In the genomic region with DNA sequence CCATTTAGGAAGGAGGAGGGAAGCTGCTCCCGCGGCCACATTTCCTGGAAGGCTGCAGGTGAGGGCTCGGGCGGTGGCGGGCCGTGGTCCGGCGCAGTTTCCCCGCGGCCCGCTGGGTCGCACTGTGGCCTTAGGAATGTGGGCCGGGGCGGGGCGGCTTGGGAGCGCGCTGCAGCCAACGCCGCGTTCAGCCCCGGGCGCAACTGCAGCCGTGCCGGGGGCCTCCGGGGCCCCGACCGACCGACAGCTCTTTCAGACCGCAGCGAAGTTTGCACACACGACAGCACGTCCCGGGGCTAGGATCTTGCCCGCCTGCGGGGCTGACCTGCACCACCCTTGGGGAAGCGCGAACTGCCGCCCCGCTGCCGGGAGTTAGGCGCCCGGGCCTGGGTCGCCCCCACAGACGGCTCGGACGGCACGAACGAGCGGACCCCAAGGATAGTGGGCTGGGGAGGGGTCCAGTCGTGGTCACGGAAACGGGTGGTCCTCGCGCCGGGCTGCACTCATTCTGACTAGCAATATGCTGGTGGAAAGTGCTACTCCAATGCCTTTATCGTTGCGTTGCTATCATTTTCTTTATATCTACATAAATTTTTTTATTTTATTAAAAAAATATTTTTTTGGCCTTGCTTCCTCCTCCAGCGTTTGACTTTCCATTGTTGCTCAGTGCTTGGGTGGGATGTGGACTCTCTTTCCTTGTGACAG, we compare ENCODE assay signal across 8 cellular contexts.
A peak's percentile ranks its signal among the peaks of the same experiment; 100 is the strongest.
DNase-seq lines count a peak whose midpoint lies in the region; ATAC-seq, FAIRE-seq and TF ChIP-seq lines count a peak whose summit lies in the region.

No MANE protein-coding gene starts in this region.

- CTCF ChIA-PET in WTC11 (lab: Charles Lee): interaction anchor here (0.5 to 6.6 kb wide), 47 partner anchors 8 to 949 kb away, joined by 3 to 136 read pairs (median 4); a partner anchor contains a TSS

- H3K27me3 ChIP-seq in bronchial epithelial cell (ENCODE audit: control insufficient read depth, insufficient read depth, low read length) (no peaks in the 10 kb centered on the region), skeletal muscle tissue (ENCODE audit: control insufficient read depth in 3 of 3, insufficient read depth in 3 of 3, low read length in 3 of 3) (peaks cover 0 to 8% (median 6%) of the 10 kb centered on the region in 3 donors)

- H3K36me3 ChIP-seq in bronchial epithelial cell (ENCODE audit: control insufficient read depth, insufficient read depth, low read length) (no peaks in the 10 kb centered on the region), skeletal muscle tissue (ENCODE audit: control insufficient read depth in 3 of 3, insufficient read depth in 3 of 3, low read length in 3 of 3) (no peaks in the 10 kb centered on the region)

- DNase-seq in GM12865 (ENCODE audit: low read depth) (peak; percentile 13), NCI-H1694 treated with DMSO at 0.1 percent for 48 hours (lab: John Stamatoyannopoulos, UW) (peak; percentile 36), WTC11 (ENCODE audit: low spot score) (peak; percentile 87), bronchial epithelial cell (ENCODE audit: low read depth) (no peak), immature natural killer cell (peak; percentile 52 to 54 (median 54))

- H3K9ac ChIP-seq in skeletal muscle tissue (ENCODE audit: low read depth in 1 of 3, low read length in 3 of 3): peak overlapping the region in 2 of 3 donors; percentile 50 to 73

- H3K4me3 ChIP-seq in GM12865 (ENCODE audit: low read depth, low read length): no peak overlapping the region
- H3K4me3 ChIP-seq in bronchial epithelial cell (ENCODE audit: low read depth, low read length): peak overlapping the region; percentile 67
- H3K4me3 ChIP-seq in skeletal muscle tissue (ENCODE audit: low read length in 3 of 3): peak overlapping the region; percentile 62 to 73 (median 70)

- ATAC-seq in WTC11 (peak; percentile 99), HG02970 (IDR thresholded peaks at IDR 0.05; ENCODE audit: low FRiP score, unreplicated experiment) (no peak), HG03342 (IDR thresholded peaks at IDR 0.05; ENCODE audit: unreplicated experiment) (no peak)

- H3K4me1 ChIP-seq in skeletal muscle tissue (ENCODE audit: control insufficient read depth in 3 of 3, insufficient read depth in 3 of 3, low read length in 3 of 3): peaks cover 0 to 7% (median 5%) of the 10 kb centered on the region in 3 donors

- TF ChIP-seq CTCF in GM12865 (IDR thresholded peaks at IDR 0.05; ENCODE audit: insufficient read depth, low read depth, low read length, missing control alignments) (peak; percentile 31), WTC11 (IDR thresholded peaks at IDR 0.05) (0 out of 2 replicates have a peak, but pooled peaks have one; percentile 44), bronchial epithelial cell (IDR thresholded peaks at IDR 0.05; ENCODE audit: insufficient read depth, low read length, severe bottlenecking) (peak; percentile 81)

- POLR2A ChIA-PET in WTC11 (lab: Charles Lee): interaction anchor here (0.6 to 1.5 kb wide), 7 partner anchors 8 to 314 kb away, joined by 3 to 11 read pairs (median 3); a partner anchor contains a TSS

- H3K27me3 Mint-ChIP-seq in WTC11 (ENCODE audit: low read depth): peaks cover 10% of the 10 kb centered on the region
- peaks cover 0 to 9% (median 3%) of the 10 kb centered on the region in 3 donors for H3K27me3 Mint-ChIP-seq in immature natural killer cell (ENCODE audit: low read depth in 3 of 3)

- peaks cover 19% of the 10 kb centered on the region for H3K4me1 Mint-ChIP-seq in WTC11
- peaks cover 8 to 13% of the 10 kb centered on the region in 2 donors for H3K4me1 Mint-ChIP-seq in immature natural killer cell

- H3K36me3 Mint-ChIP-seq in WTC11 (no peaks in the 10 kb centered on the region), immature natural killer cell (no peaks in the 10 kb centered on the region)

- H3K27ac Mint-ChIP-seq in WTC11 (no peak overlapping the region), immature natural killer cell (no peak overlapping the region)

- no peak overlapping the region for H3K27ac ChIP-seq in skeletal muscle tissue (ENCODE audit: low read depth, low read length)

- no peak for FAIRE-seq in bronchial epithelial cell (lab: Jason Lieb, UNC)

- H3K9me3 ChIP-seq in skeletal muscle tissue (ENCODE audit: control insufficient read depth in 3 of 3, low read length in 3 of 3): no peaks in the 10 kb centered on the region

- H3K4me3 Mint-ChIP-seq in WTC11 (peak overlapping the region; percentile 67), immature natural killer cell (peak overlapping the region; percentile 20 to 74 (median 62))

- H3K9me3 Mint-ChIP-seq in WTC11 (peaks cover 8% of the 10 kb centered on the region), immature natural killer cell (no peaks in the 10 kb centered on the region)

TF ChIP-seq in WTC11, 78 proteins besides CTCF, POLR2A, EP300 and RAD21 (continues in another document):
- TF ChIP-seq ZNF396 (CRISPR knock-in tag; IDR thresholded peaks at IDR 0.05; ENCODE audit: borderline replicate concordance): no peak
- TF ChIP-seq KAT7 (CRISPR knock-in tag; IDR thresholded peaks at IDR 0.05; ENCODE audit: borderline replicate concordance): no peak
- no peak for TF ChIP-seq ZNF317 (CRISPR knock-in tag; IDR thresholded peaks at IDR 0.05; ENCODE audit: borderline replicate concordance, low read depth)
- TF ChIP-seq, protein P1, sequence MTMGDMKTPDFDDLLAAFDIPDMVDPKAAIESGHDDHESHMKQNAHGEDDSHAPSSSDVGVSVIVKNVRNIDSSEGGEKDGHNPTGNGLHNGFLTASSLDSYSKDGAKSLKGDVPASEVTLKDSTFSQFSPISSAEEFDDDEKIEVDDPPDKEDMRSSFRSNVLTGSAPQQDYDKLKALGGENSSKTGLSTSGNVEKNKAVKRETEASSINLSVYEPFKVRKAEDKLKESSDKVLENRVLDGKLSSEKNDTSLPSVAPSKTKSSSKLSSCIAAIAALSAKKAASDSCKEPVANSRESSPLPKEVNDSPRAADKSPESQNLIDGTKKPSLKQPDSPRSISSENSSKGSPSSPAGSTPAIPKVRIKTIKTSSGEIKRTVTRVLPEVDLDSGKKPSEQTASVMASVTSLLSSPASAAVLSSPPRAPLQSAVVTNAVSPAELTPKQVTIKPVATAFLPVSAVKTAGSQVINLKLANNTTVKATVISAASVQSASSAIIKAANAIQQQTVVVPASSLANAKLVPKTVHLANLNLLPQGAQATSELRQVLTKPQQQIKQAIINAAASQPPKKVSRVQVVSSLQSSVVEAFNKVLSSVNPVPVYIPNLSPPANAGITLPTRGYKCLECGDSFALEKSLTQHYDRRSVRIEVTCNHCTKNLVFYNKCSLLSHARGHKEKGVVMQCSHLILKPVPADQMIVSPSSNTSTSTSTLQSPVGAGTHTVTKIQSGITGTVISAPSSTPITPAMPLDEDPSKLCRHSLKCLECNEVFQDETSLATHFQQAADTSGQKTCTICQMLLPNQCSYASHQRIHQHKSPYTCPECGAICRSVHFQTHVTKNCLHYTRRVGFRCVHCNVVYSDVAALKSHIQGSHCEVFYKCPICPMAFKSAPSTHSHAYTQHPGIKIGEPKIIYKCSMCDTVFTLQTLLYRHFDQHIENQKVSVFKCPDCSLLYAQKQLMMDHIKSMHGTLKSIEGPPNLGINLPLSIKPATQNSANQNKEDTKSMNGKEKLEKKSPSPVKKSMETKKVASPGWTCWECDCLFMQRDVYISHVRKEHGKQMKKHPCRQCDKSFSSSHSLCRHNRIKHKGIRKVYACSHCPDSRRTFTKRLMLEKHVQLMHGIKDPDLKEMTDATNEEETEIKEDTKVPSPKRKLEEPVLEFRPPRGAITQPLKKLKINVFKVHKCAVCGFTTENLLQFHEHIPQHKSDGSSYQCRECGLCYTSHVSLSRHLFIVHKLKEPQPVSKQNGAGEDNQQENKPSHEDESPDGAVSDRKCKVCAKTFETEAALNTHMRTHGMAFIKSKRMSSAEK (CRISPR knock-in tag; IDR thresholded peaks at IDR 0.05; ENCODE audit: borderline replicate concordance): no peak
- no peak for TF ChIP-seq GRHL2 (CRISPR knock-in tag; IDR thresholded peaks at IDR 0.05; ENCODE audit: insufficient replicate concordance, severe bottlenecking)
- no peak for TF ChIP-seq MYBL2 (CRISPR knock-in tag; IDR thresholded peaks at IDR 0.05)
- no peak for TF ChIP-seq ZNF219 (CRISPR knock-in tag; IDR thresholded peaks at IDR 0.05; ENCODE audit: borderline replicate concordance)
- TF ChIP-seq GABPB1 (CRISPR knock-in tag; IDR thresholded peaks at IDR 0.05): peak; percentile 86
- TF ChIP-seq ZNF263 (CRISPR knock-in tag; IDR thresholded peaks at IDR 0.05; ENCODE audit: low read depth): no peak
- peak; percentile 86 for TF ChIP-seq ETV6 (CRISPR knock-in tag; IDR thresholded peaks at IDR 0.05)
- no peak for TF ChIP-seq RELA (CRISPR knock-in tag; IDR thresholded peaks at IDR 0.05; ENCODE audit: borderline replicate concordance)
- no peak for TF ChIP-seq FOXK1 (CRISPR knock-in tag; IDR thresholded peaks at IDR 0.05)
- TF ChIP-seq ZNF121 (CRISPR knock-in tag; IDR thresholded peaks at IDR 0.05): no peak
- no peak for TF ChIP-seq ESRRA (CRISPR knock-in tag; IDR thresholded peaks at IDR 0.05; ENCODE audit: borderline replicate concordance)
- no peak for TF ChIP-seq FOXJ3 (CRISPR knock-in tag; IDR thresholded peaks at IDR 0.05; ENCODE audit: borderline replicate concordance)
- TF ChIP-seq, protein P2, sequence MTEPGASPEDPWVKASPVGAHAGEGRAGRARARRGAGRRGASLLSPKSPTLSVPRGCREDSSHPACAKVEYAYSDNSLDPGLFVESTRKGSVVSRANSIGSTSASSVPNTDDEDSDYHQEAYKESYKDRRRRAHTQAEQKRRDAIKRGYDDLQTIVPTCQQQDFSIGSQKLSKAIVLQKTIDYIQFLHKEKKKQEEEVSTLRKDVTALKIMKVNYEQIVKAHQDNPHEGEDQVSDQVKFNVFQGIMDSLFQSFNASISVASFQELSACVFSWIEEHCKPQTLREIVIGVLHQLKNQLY (CRISPR knock-in tag; IDR thresholded peaks at IDR 0.05): no peak
- TF ChIP-seq NFYB (CRISPR knock-in tag; conservative IDR thresholded peaks at IDR 0.05; ENCODE audit: low read depth): no peak
- TF ChIP-seq, protein P3, sequence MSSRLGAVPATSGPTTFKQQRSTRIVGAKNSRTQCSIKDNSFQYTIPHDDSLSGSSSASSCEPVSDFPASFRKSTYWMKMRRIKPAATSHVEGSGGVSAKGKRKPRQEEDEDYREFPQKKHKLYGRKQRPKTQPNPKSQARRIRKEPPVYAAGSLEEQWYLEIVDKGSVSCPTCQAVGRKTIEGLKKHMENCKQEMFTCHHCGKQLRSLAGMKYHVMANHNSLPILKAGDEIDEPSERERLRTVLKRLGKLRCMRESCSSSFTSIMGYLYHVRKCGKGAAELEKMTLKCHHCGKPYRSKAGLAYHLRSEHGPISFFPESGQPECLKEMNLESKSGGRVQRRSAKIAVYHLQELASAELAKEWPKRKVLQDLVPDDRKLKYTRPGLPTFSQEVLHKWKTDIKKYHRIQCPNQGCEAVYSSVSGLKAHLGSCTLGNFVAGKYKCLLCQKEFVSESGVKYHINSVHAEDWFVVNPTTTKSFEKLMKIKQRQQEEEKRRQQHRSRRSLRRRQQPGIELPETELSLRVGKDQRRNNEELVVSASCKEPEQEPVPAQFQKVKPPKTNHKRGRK (CRISPR knock-in tag; IDR thresholded peaks at IDR 0.05; ENCODE audit: borderline replicate concordance): no peak

Comparison
In these comparisons a context has a peak if more than half of its experiments do, and no peak if none do; other contexts are left out.
1. CTCF ChIP-seq: peak in every context shown above with its lines; median percentile 81 in bronchial epithelial cell; 44 in WTC11; 31 in GM12865.